Comparison of ENCODE assay signal across 23 cellular contexts in genomic region chr5:1796371-1797108, GRCh38. TPM values are rescaled to one million over a fixed set of nuclear protein-coding genes. Genes with fewer than 3 reads are reported as not detected.
A peak's percentile ranks its signal among the peaks of the same experiment; 100 is the strongest.
DNase-seq lines count a peak whose midpoint lies in the region; ATAC-seq and TF ChIP-seq lines count a peak whose summit lies in the region.
"Had no signal": no experiment of that assay in that cellular context is flagged by ENCODE, and none has a peak within 500 bp of the region (broad histone marks: within the 10 kb centered on the region; RNA-seq: fewer than 3 reads in every experiment).

No MANE protein-coding gene starts in this region.

- ATAC-seq in Right ventricle myocardium superior (ENCODE audit: poor library complexity) (no peak), left cardiac atrium (no peak), aorta (ENCODE audit: low FRiP score) (no peak), GM18520 (IDR thresholded peaks at IDR 0.05; ENCODE audit: unreplicated experiment) (no peak)
- ATAC-seq: activated CD4-positive, CD25-positive, alpha-beta regulatory T cell treated with anti-CD3 and anti-CD28 coated beads, Interleukin-2, amount 50 U/mL, for 24 hours; effector memory CD8-positive, alpha-beta T cell; gastroesophageal sphincter had no signal

- peak overlapping the region; percentile 1; the same call in 1 of the 2 replicates for H3K27ac ChIP-seq in RWPE1
- no peak overlapping the region for H3K27ac ChIP-seq in aorta (ENCODE audit: low read depth in 1 of 2, low read length in 2 of 2)
- H3K27ac ChIP-seq: esophagus squamous epithelium, gastroesophageal sphincter, tibial nerve had no signal

- H3K9me3 ChIP-seq in aorta (ENCODE audit: control insufficient read depth, low read length): no peaks in the 10 kb centered on the region
- H3K9me3 ChIP-seq: esophagus squamous epithelium, gastroesophageal sphincter, HAP-1, tibial nerve had no signal

- H3K4me3 ChIP-seq in aorta (ENCODE audit: low read length in 2 of 2): no peak overlapping the region
- H3K4me3 ChIP-seq: esophagus squamous epithelium, gastroesophageal sphincter, HAP-1, tibial nerve had no signal

- H3K27ac Mint-ChIP-seq in CD14-positive monocyte: no peak overlapping the region
- H3K27ac Mint-ChIP-seq: activated naive CD8-positive, alpha-beta T cell treated with anti-CD3 and anti-CD28 coated beads for 36 hours; memory B cell; naive B cell; progenitor cell of endocrine pancreas had no signal

- intact Hi-C loops in Right ventricle myocardium superior (cut with DNase I): no loop called here
- intact Hi-C loops in left cardiac atrium (cut with DNase I): no loop called here
- intact Hi-C loops in aorta (cut with DNase I): loop anchor here in 1 of 2 donors (10.0 kb wide), 1 partner anchor 452 kb away; the partner anchor contains the start of gene CLPTM1L
- intact Hi-C loops in CD14-positive monocyte (cut with micrococcal nuclease): loop anchor here (10.0 kb wide), 3 partner anchors 442 to 1182 kb away; partner anchors contain the start of genes CEP72 (in 1 of the 2) and CLPTM1L (in 1 of the 2)

- H3K27me3 ChIP-seq in aorta (ENCODE audit: control insufficient read depth in 1 of 2, insufficient read depth in 2 of 2, low read length in 1 of 2): no peaks in the 10 kb centered on the region
- H3K27me3 ChIP-seq: esophagus squamous epithelium, gastroesophageal sphincter, tibial nerve had no signal

- POLR2A ChIA-PET in RWPE1 (lab: Yijun Ruan, JAX; ENCODE audit: low non-redundant PET): no interaction called here

- WGBS in aorta, 2 donors: 86 to 88% methylated on average over 21 of the region's 21 CpGs

- peaks cover 24 to 25% of the 10 kb centered on the region in 2 donors for H3K36me3 Mint-ChIP-seq in CD14-positive monocyte
- H3K36me3 Mint-ChIP-seq: memory B cell, naive B cell had no signal

- H3K4me1 Mint-ChIP-seq in CD14-positive monocyte: peaks cover 36% of the 10 kb centered on the region

- DNase-seq in Right ventricle myocardium superior: peak; percentile 28
- no peak for DNase-seq in left cardiac atrium
- DNase-seq in RWPE1 (ENCODE audit: low spot score): no peak
- peak; percentile 79 for DNase-seq in mesenteric fat pad (ENCODE audit: low spot score)
- peak; percentile 40 to 49 for DNase-seq in aorta
- no peak for DNase-seq in CD14-positive monocyte (ENCODE audit: low spot score)
- DNase-seq: activated CD8-positive, alpha-beta memory T cell treated with anti-CD3 and anti-CD28 coated beads, Interleukin-2, amount 50 U/mL, for 4 hours; activated naive CD8-positive, alpha-beta T cell treated with anti-CD3 and anti-CD28 coated beads for 36 hours; DMS79; effector memory CD8-positive, alpha-beta T cell; esophagus squamous epithelium; naive B cell; NCI-H446 treated with DMSO at 0.1 percent for 48 hours; RPMI8226; stimulated activated CD4-positive, alpha-beta T cell treated with anti-CD3 and anti-CD28 coated beads, Interleukin-1b, Interleukin-23, amount 100 ng/mL, for 48 hours; stimulated activated naive CD4-positive, alpha-beta T cell had no signal

- H3K9me3 Mint-ChIP-seq in CD14-positive monocyte: peaks cover 0 to 2% (median 0%) of the 10 kb centered on the region in 7 donors
- H3K9me3 Mint-ChIP-seq: activated naive CD8-positive, alpha-beta T cell treated with anti-CD3 and anti-CD28 coated beads for 36 hours; effector memory CD8-positive, alpha-beta T cell; memory B cell; naive B cell had no signal

- TF ChIP-seq CTCF in RWPE1 (conservative IDR thresholded peaks at IDR 0.05; ENCODE audit: low read depth): no peak
- no peak for TF ChIP-seq CTCF in CD14-positive monocyte (IDR thresholded peaks at IDR 0.05)

- CTCF ChIA-PET in RWPE1 (lab: Yijun Ruan, JAX): no interaction called here

- H3K27me3 Mint-ChIP-seq in CD14-positive monocyte (ENCODE audit: low read depth in 3 of 3): peaks cover 0 to 5% (median 2%) of the 10 kb centered on the region in 3 donors
- H3K27me3 Mint-ChIP-seq: activated naive CD8-positive, alpha-beta T cell treated with anti-CD3 and anti-CD28 coated beads for 36 hours; effector memory CD8-positive, alpha-beta T cell; memory B cell; naive B cell; progenitor cell of endocrine pancreas had no signal

- H3K4me1 ChIP-seq in aorta (ENCODE audit: control insufficient read depth in 1 of 2, insufficient read depth in 2 of 2, low read length in 2 of 2): no peaks in the 10 kb centered on the region

- H3K4me3 Mint-ChIP-seq in CD14-positive monocyte: no peak overlapping the region
- H3K4me3 Mint-ChIP-seq: memory B cell had no signal

- H3K36me3 ChIP-seq in aorta (ENCODE audit: control insufficient read depth in 1 of 2, insufficient read depth in 2 of 2, low read length in 1 of 2): peaks cover 0 to 3% of the 10 kb centered on the region in 2 donors

RNA-seq across cellular contexts. Expression of gene MRPL36, which starts 3.1 kb away (rescaled TPM):
- total RNA-seq in Right ventricle myocardium superior (65.5 TPM), left cardiac atrium (10 to 100 TPM; 47.3 to 50.9 TPM), mesenteric fat pad (50.4 TPM), aorta (10 to 100 TPM; 25.1 to 28.5 TPM)
- polyA plus RNA-seq in aorta (10 to 100 TPM; 49.5 to 62.2 TPM), CD14-positive monocyte (10 to 100 TPM; 65.9 to 81.7 TPM)

RNA-seq across cellular contexts. Expression of gene NDUFS6, which starts 4.7 kb away (rescaled TPM):
- total RNA-seq in Right ventricle myocardium superior (126 TPM), left cardiac atrium (10 to 100 TPM; 84.2 to 86.1 TPM), mesenteric fat pad (26.4 TPM), aorta (10 to 100 TPM; 16.7 to 24.2 TPM)
- polyA plus RNA-seq in aorta (10 to 100 TPM; 46.6 to 64.9 TPM), CD14-positive monocyte (10 to 100 TPM; 62.2 to 62.3 TPM)

Comparison
In these comparisons a context has a peak if more than half of its experiments do, and no peak if none do; other contexts are left out.
1. DNase-seq: peak in Right ventricle myocardium superior (single experiment), mesenteric fat pad (single experiment) and aorta (2 of 2); none in left cardiac atrium (single experiment), RWPE1 (single experiment) and CD14-positive monocyte (single experiment).
2. intact Hi-C loops: an anchor here in CD14-positive monocyte (10.0 kb wide); none called in Right ventricle myocardium superior and left cardiac atrium.